In the genomic region with DNA sequence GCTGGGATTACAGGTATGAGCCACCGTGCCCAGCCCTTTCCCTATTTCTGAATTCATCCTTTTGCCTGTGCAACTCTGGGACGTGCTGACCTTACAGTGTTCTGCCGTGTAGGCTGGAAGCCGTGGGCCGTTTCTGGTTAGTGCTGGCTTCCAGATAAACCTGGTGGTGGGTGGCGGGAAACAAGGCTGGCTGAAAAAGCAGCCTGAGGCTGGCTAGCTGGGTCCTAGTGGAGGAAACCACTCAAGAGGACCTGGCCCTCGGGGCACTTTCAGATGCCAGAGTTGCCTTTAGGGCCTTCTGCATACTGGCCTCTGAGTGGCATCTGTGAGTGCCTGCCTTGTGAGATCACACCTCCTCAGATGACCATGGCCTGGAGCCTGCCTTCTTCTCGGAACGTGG, we compare ENCODE assay signal across 1 cellular context.
TF ChIP-seq lines count a peak whose summit lies in the region.

No MANE protein-coding gene starts in this region.

TF ChIP-seq in IMR-90, 13 proteins besides CTCF, POLR2A, EP300 and RAD21:
- TF ChIP-seq RFX5 (IDR thresholded peaks at IDR 0.05; ENCODE audit: low read depth, low read length): no peak
- TF ChIP-seq ELK1 (IDR thresholded peaks at IDR 0.05; ENCODE audit: borderline replicate concordance, low read depth, low read length): no peak
- TF ChIP-seq USF2 (IDR thresholded peaks at IDR 0.05; ENCODE audit: low read depth, low read length): no peak
- TF ChIP-seq RCOR1 (IDR thresholded peaks at IDR 0.05; ENCODE audit: insufficient replicate concordance, low read length): no peak
- no peak for TF ChIP-seq CEBPB (IDR thresholded peaks at IDR 0.05; ENCODE audit: low read depth, low read length)
- no peak for TF ChIP-seq MAFK (IDR thresholded peaks at IDR 0.05; ENCODE audit: low read depth, low read length)
- TF ChIP-seq SMC3 (IDR thresholded peaks at IDR 0.05; ENCODE audit: low read depth, low read length): no peak
- no peak for TF ChIP-seq FOS (IDR thresholded peaks at IDR 0.05; ENCODE audit: low read depth, low read length)
- no peak for TF ChIP-seq BHLHE40 (IDR thresholded peaks at IDR 0.05; ENCODE audit: low read depth, low read length)
- no peak for TF ChIP-seq MXI1 (IDR thresholded peaks at IDR 0.05; ENCODE audit: borderline replicate concordance, low read depth, low read length)
- TF ChIP-seq MAZ (IDR thresholded peaks at IDR 0.05; ENCODE audit: borderline replicate concordance, low read depth, low read length): no peak
- TF ChIP-seq CHD1 (IDR thresholded peaks at IDR 0.05; ENCODE audit: low read depth, low read length): no peak
- no peak for TF ChIP-seq NFE2L2 (IDR thresholded peaks at IDR 0.05; ENCODE audit: low read depth, low read length)
